In the genomic region with DNA sequence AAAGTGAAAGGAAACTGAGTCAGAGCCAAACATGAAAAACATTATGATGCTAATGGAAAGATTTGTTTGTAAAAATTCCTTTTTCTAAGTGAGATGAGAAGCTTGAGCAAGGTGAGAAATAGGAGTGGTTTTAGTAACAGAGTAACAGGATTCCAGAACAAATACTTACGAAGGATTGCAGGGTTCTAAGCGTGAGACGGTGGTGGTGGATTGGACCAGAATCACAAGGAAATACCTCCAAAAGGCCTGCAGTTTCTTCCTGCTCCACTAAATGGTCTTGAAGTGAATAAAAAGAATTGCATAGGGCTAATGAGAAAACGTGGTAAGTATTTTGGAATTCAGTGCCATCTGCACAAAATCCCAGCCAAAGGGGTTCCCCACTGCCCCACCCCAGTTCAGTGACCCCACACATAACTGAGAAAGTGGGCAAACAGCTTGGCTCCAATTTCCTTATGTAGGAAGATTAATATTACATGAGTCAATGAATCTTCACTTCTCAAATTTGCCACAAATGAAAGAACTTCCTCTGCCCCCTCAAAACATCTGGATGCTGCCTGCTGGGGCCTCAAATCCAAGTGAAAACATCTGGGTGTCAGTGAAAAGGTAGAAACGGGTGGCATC, we compare ENCODE assay signal across 14 cellular contexts.
DNase-seq lines count a peak whose midpoint lies in the region; ATAC-seq, FAIRE-seq and TF ChIP-seq lines count a peak whose summit lies in the region.
"Had no signal": no experiment of that assay in that cellular context is flagged by ENCODE, and none has a peak within 500 bp of the region (broad histone marks: within the 10 kb centered on the region; RNA-seq: fewer than 3 reads in every experiment).

No MANE protein-coding gene starts in this region.

- FAIRE-seq in GM12891 (lab: Jason Lieb, UNC) = no peak

- ATAC-seq in Panc1 = no peak
- ATAC-seq in HG03565 (IDR thresholded peaks at IDR 0.05; ENCODE audit: unreplicated experiment) = no peak
- ATAC-seq in HG02571 (IDR thresholded peaks at IDR 0.05; ENCODE audit: unreplicated experiment) = no peak

- intact Hi-C loops in Panc1 (cut with micrococcal nuclease; ENCODE audit: unreplicated experiment) (no loop called here), OCI-LY7 (cut with micrococcal nuclease; ENCODE audit: unreplicated experiment) (no loop called here)

- H3K9me3 ChIP-seq in Panc1 (ENCODE audit: control insufficient read depth, insufficient read depth, low read depth, low read length) (no peaks in the 10 kb centered on the region), stomach smooth muscle (ENCODE audit: control insufficient read depth in 2 of 2, low read length in 2 of 2) (no peaks in the 10 kb centered on the region), OCI-LY7 (ENCODE audit: low read length) (no peaks in the 10 kb centered on the region)
- H3K9me3 ChIP-seq: Caco-2, Peyer's patch had no signal

- TF ChIP-seq CTCF in Panc1 (IDR thresholded peaks at IDR 0.05) (no peak), OCI-LY7 (conservative IDR thresholded peaks at IDR 0.05; ENCODE audit: low read length) (no peak)

- peak overlapping the region; percentile 46 for H3K27ac ChIP-seq in Panc1 (ENCODE audit: low read length)
- H3K27ac ChIP-seq in stomach smooth muscle (ENCODE audit: low read length) = peak overlapping the region; percentile 31
- H3K27ac ChIP-seq in OCI-LY7 (ENCODE audit: low read depth, low read length, poor library complexity, severe bottlenecking) = no peak overlapping the region
- H3K27ac ChIP-seq: epithelial cell of prostate, Peyer's patch had no signal

- H3K4me3 ChIP-seq in Panc1 (ENCODE audit: low read depth in 2 of 2, low read length in 2 of 2) (no peak overlapping the region), stomach smooth muscle (ENCODE audit: low read length in 2 of 2) (no peak overlapping the region), OCI-LY7 (ENCODE audit: low read depth, low read length, poor library complexity, severe bottlenecking) (no peak overlapping the region)
- H3K4me3 ChIP-seq: Peyer's patch had no signal

- POLR2A ChIA-PET in Panc1 (lab: Charles Lee) (no interaction called here), OCI-LY7 (lab: Charles Lee) (no interaction called here)

- no peak overlapping the region for H3K9ac ChIP-seq in stomach smooth muscle (ENCODE audit: low read length in 2 of 2)

- no peaks in the 10 kb centered on the region for H3K79me2 ChIP-seq in OCI-LY7 (ENCODE audit: insufficient read depth, low read depth, low read length)

- H3K4me1 ChIP-seq in Panc1 (ENCODE audit: control insufficient read depth, insufficient read depth, low read length) (peaks cover 10% of the 10 kb centered on the region), stomach smooth muscle (ENCODE audit: control insufficient read depth, insufficient read depth, low read length) (peaks cover 18% of the 10 kb centered on the region), OCI-LY7 (ENCODE audit: insufficient read depth, low read length, poor library complexity, severe bottlenecking) (no peaks in the 10 kb centered on the region)
- H3K4me1 ChIP-seq: Peyer's patch had no signal

- no peaks in the 10 kb centered on the region for H3K36me3 ChIP-seq in Panc1 (ENCODE audit: control insufficient read depth, insufficient read depth, low read length)
- no peaks in the 10 kb centered on the region for H3K36me3 ChIP-seq in stomach smooth muscle (ENCODE audit: control insufficient read depth in 2 of 2, insufficient read depth in 2 of 2, low read length in 2 of 2)
- H3K36me3 ChIP-seq in OCI-LY7 (ENCODE audit: insufficient read depth, low read length) = no peaks in the 10 kb centered on the region
- H3K36me3 ChIP-seq: Peyer's patch had no signal

- H3K9me2 ChIP-seq in OCI-LY7 (ENCODE audit: insufficient read depth, low read length) = no peaks in the 10 kb centered on the region

- DNase-seq in GM12891 (ENCODE audit: insufficient read length, low spot score) = no peak
- DNase-seq in Panc1 (ENCODE audit: low read depth, low spot score) = no peak
- peak; percentile 13 for DNase-seq in fibroblast of the conjunctiva (ENCODE audit: low read depth)
- DNase-seq in OCI-LY7 (ENCODE audit: low spot score) = no peak
- DNase-seq: activated CD4-positive, alpha-beta memory T cell treated with anti-CD3 and anti-CD28 coated beads, Interleukin-2, amount 10 ng/mL, durations not matched to agents 7 days and 5 days; activated naive CD4-positive, alpha-beta T cell; Caco-2; MM.1S; NCI-H2227 treated with DMSO at 0.1 percent for 48 hours; Peyer's patch had no signal

- H3K27me3 ChIP-seq in Panc1 (ENCODE audit: control insufficient read depth, insufficient read depth, low read length) (no peaks in the 10 kb centered on the region), stomach smooth muscle (ENCODE audit: control insufficient read depth in 1 of 2, insufficient read depth in 2 of 2, low read length in 2 of 2) (no peaks in the 10 kb centered on the region)
- H3K27me3 ChIP-seq: Peyer's patch had no signal

- in situ Hi-C loops in Panc1 (cut with HindIII; ENCODE audit: low pct_unique_long_range_greater_than_20kb, low sequenced_read_pairs) = no loop called here

- no peak overlapping the region for H2AFZ ChIP-seq in OCI-LY7 (ENCODE audit: low read length)

- CTCF ChIA-PET in Panc1 (lab: Charles Lee) = interaction anchor here (0.6 kb wide), 1 partner anchor 273 kb away, joined by 10 read pairs; no protein-coding TSS in a partner anchor
- CTCF ChIA-PET in OCI-LY7 (lab: Charles Lee; ENCODE audit: unreplicated experiment) = no interaction called here

- no peak for TF ChIP-seq POLR2A in GM12891 (IDR thresholded peaks at IDR 0.05; ENCODE audit: low read depth, low read length)

- H4K20me1 ChIP-seq in OCI-LY7 (ENCODE audit: insufficient read depth, low read length) = no peaks in the 10 kb centered on the region

- H3K4me2 ChIP-seq in OCI-LY7 (ENCODE audit: low read length) = no peak overlapping the region

- no TSS peak for BruUV-seq in Panc1 (replicated peaks; lab: Mats Ljungman, UMichigan)
- BruUV-seq in OCI-LY7 (replicated peaks; lab: Mats Ljungman, UMichigan) = no TSS peak

TF ChIP-seq in GM12891, 5 proteins besides CTCF, POLR2A, EP300 and RAD21:
- TF ChIP-seq POU2F2 (IDR thresholded peaks at IDR 0.05; ENCODE audit: low read depth, low read length) (no peak), SPI1 (IDR thresholded peaks at IDR 0.05; ENCODE audit: low read depth, low read length) (peak; percentile 27; the same call in 1 of the 2 replicates)
TF ChIP-seq in GM12891: peak in this region for 1.
